8 cellular contexts compared by ENCODE assay signal in the genomic region with DNA sequence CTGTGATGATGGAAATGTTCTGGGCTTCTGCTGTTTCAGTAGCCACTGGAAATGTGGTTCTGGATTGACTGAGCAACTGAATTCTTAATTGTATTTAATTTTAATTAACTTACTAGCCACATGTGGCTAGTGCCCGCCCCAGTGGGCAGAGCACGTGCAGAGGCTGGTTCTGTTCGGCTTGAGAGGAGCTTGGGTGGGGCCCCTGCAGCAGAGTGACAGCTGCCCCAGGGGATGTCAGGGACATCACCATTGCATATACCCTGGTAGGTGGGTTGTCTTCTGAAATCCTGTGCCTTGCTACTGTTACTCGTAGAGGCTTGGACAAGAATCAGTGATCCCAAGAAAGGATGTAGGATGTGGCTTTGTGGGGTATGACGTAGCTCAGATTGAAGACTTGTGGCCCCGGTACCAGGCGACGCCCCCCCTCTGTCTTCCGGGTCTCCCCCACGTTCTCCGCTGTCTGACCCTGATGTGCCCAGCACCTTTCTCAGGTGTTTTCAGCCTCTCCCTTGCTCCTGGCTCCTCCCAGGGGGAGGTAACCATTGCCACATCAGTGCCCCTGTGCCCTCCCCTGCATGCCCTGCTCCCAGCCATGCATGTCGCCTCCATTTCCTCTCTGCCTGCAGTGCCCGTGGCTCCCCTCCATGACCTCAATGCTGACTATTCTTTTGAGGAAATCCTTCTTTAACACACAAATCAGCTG.
A peak's percentile ranks its signal among the peaks of the same experiment; 100 is the strongest.
DNase-seq lines count a peak whose midpoint lies in the region; ATAC-seq, FAIRE-seq and TF ChIP-seq lines count a peak whose summit lies in the region.

No MANE protein-coding gene starts in this region.

- peak overlapping the region; percentile 49 to 71 (median 58) for H3K4me3 ChIP-seq in BLaER1 treated with 17β-estradiol and CSF1 and Interleukin-3, amounts not matched to agents 10 nM and 100 nM
- no peak overlapping the region for H3K4me3 ChIP-seq in testis

- DNase-seq in NCI-H2171 (lab: John Stamatoyannopoulos, UW) = peak; percentile 66
- peak; percentile 85 for DNase-seq in glomerular visceral epithelial cell (ENCODE audit: extremely low spot score)
- DNase-seq in testis = no peak
- no peak for DNase-seq in occipital lobe (lab: John Stamatoyannopoulos, UW)
- no peak for DNase-seq in urothelium cell line (ENCODE audit: low spot score)

- H3K9me3 ChIP-seq in BLaER1 treated with 17β-estradiol and CSF1 and Interleukin-3, amounts not matched to agents 10 nM and 100 nM (replicated peaks in 1 of 11) = no peaks in the 10 kb centered on the region
- no peaks in the 10 kb centered on the region for H3K9me3 ChIP-seq in testis

- WGBS in testis, 2 donors = 87 to 89% methylated on average over 13 of the region's 13 CpGs

- no peak for FAIRE-seq in urothelium cell line (lab: Jason Lieb, UNC)

- TF ChIP-seq POLR2A in testis (IDR thresholded peaks at IDR 0.05) = no peak

- peak overlapping the region; percentile 82 to 98 (median 94) for H3K4me2 ChIP-seq in BLaER1 treated with 17β-estradiol and CSF1 and Interleukin-3, amounts not matched to agents 10 nM and 100 nM

- H4K20me1 ChIP-seq in BLaER1 treated with 17β-estradiol and CSF1 and Interleukin-3, amounts not matched to agents 10 nM and 100 nM = peaks cover 0 to 6% (median 0%) of the 10 kb centered on the region in 11 experiments; a peak in 2 of 22 replicates

- H3K36me3 ChIP-seq in BLaER1 treated with 17β-estradiol and CSF1 and Interleukin-3, amounts not matched to agents 10 nM and 100 nM = no peaks in the 10 kb centered on the region
- no peaks in the 10 kb centered on the region for H3K36me3 ChIP-seq in testis (ENCODE audit: low read depth, missing control alignments)

- ATAC-seq in GM21529 (IDR thresholded peaks at IDR 0.05; ENCODE audit: unreplicated experiment) = peak; percentile 74
- ATAC-seq in GM21723 (IDR thresholded peaks at IDR 0.05; ENCODE audit: unreplicated experiment) = no peak

- H3K9ac ChIP-seq in BLaER1 treated with 17β-estradiol and CSF1 and Interleukin-3, amounts not matched to agents 10 nM and 100 nM = peak overlapping the region; percentile 71 to 84 (median 80)

- intact Hi-C loops in testis (cut with DNase I; ENCODE audit: low total_unique reads) = no loop called here

- no peak for TF ChIP-seq CTCF in testis (IDR thresholded peaks at IDR 0.05)

- no peaks in the 10 kb centered on the region for H3K27me3 ChIP-seq in BLaER1 treated with 17β-estradiol and CSF1 and Interleukin-3, amounts not matched to agents 10 nM and 100 nM
- no peaks in the 10 kb centered on the region for H3K27me3 ChIP-seq in testis

- H3K27ac ChIP-seq in BLaER1 treated with 17β-estradiol and CSF1 and Interleukin-3, amounts not matched to agents 10 nM and 100 nM = peak overlapping the region; percentile 80 to 93 (median 88); a peak in 21 of 22 replicates
- no peak overlapping the region for H3K27ac ChIP-seq in testis

- peaks cover 43 to 59% (median 49%) of the 10 kb centered on the region in 10 experiments for H3K4me1 ChIP-seq in BLaER1 treated with 17β-estradiol and CSF1 and Interleukin-3, amounts not matched to agents 10 nM and 100 nM
- no peaks in the 10 kb centered on the region for H3K4me1 ChIP-seq in testis

Comparison
In these comparisons a context has a peak if more than half of its experiments do, and no peak if none do; other contexts are left out.
1. H3K27ac ChIP-seq: peak in BLaER1 treated with 17β-estradiol and CSF1 and Interleukin-3, amounts not matched to agents 10 nM and 100 nM (11 of 11); none in testis (0 of 2).
2. H3K4me3 ChIP-seq: peak in BLaER1 treated with 17β-estradiol and CSF1 and Interleukin-3, amounts not matched to agents 10 nM and 100 nM (10 of 10); none in testis (0 of 2).
3. DNase-seq: peak in NCI-H2171 (single experiment) and glomerular visceral epithelial cell (single experiment); none in testis (single experiment), occipital lobe (single experiment) and urothelium cell line (single experiment).